12 cellular contexts compared by ENCODE assay signal in genomic region chr3:141477224-141477623, GRCh38. TPM values are rescaled to one million over a fixed set of nuclear protein-coding genes. Genes with fewer than 3 reads are reported as not detected.
DNase-seq lines count a peak whose midpoint lies in the region; ATAC-seq, FAIRE-seq and TF ChIP-seq lines count a peak whose summit lies in the region.
"Had no signal": no experiment of that assay in that cellular context is flagged by ENCODE, and none has a peak within 500 bp of the region (broad histone marks: within the 10 kb centered on the region; RNA-seq: fewer than 3 reads in every experiment).

No MANE protein-coding gene starts in this region.

- DNase-seq in AG10803 (ENCODE audit: low read depth) = peak; percentile 72
- peak; percentile 90 for DNase-seq in HFFc6
- DNase-seq in activated naive CD8-positive, alpha-beta T cell treated with anti-CD3 and anti-CD28 coated beads, Interleukin-2, amount 50 U/mL, for 24 hours = peak; percentile 23
- no peak for DNase-seq in keratinocyte (ENCODE audit: low read depth, low spot score)
- no peak for DNase-seq in amniotic stem cell (lab: John Stamatoyannopoulos, UW)
- no peak for DNase-seq in activated T-helper 1 cell treated with anti-CD3 and anti-CD28 coated beads, Interleukin-12 subunit alpha, Interleukin-12 subunit beta, Interleukin-2, Interleukin-4 antibody, amounts not matched to agents 30 ng/mL and 10 ng/mL and 1 ng/mL, durations not matched to agents 14 hours and 24 hours and 36 hours (ENCODE audit: low spot score)
- no peak for DNase-seq in ureter (ENCODE audit: low spot score)
- DNase-seq: NCI-H1417, T-cell had no signal

- H3K27me3 ChIP-seq in keratinocyte (ENCODE audit: control insufficient read depth, extremely low read depth, insufficient read depth, low read length) = no peaks in the 10 kb centered on the region

- H3K4me3 Mint-ChIP-seq in HFFc6 = no peak overlapping the region
- no peak overlapping the region for H3K4me3 Mint-ChIP-seq in activated naive CD8-positive, alpha-beta T cell treated with anti-CD3 and anti-CD28 coated beads, Interleukin-2, amount 50 U/mL, for 24 hours
- no peak overlapping the region for H3K4me3 Mint-ChIP-seq in activated T-helper 1 cell treated with anti-CD3 and anti-CD28 coated beads, Interleukin-12 subunit alpha, Interleukin-12 subunit beta, Interleukin-2, Interleukin-4 antibody, amounts not matched to agents 30 ng/mL and 10 ng/mL and 1 ng/mL, durations not matched to agents 14 hours and 24 hours and 36 hours
- H3K4me3 Mint-ChIP-seq: neural crest cell, T-cell had no signal

- H3K4me1 ChIP-seq in keratinocyte (ENCODE audit: control insufficient read depth, extremely low read depth, insufficient read depth, low read length) = peaks cover 10% of the 10 kb centered on the region

- H2AFZ ChIP-seq in keratinocyte (ENCODE audit: control insufficient read depth, low read length) = peak overlapping the region; percentile 47

- peak; percentile 95 for FAIRE-seq in keratinocyte (lab: Jason Lieb, UNC)
- FAIRE-seq: frontal cortex had no signal

- peaks cover 2% of the 10 kb centered on the region for H3K9me3 Mint-ChIP-seq in HFFc6
- no peaks in the 10 kb centered on the region for H3K9me3 Mint-ChIP-seq in activated naive CD8-positive, alpha-beta T cell treated with anti-CD3 and anti-CD28 coated beads, Interleukin-2, amount 50 U/mL, for 24 hours
- no peaks in the 10 kb centered on the region for H3K9me3 Mint-ChIP-seq in activated T-helper 1 cell treated with anti-CD3 and anti-CD28 coated beads, Interleukin-12 subunit alpha, Interleukin-12 subunit beta, Interleukin-2, Interleukin-4 antibody, amounts not matched to agents 30 ng/mL and 10 ng/mL and 1 ng/mL, durations not matched to agents 14 hours and 24 hours and 36 hours
- H3K9me3 Mint-ChIP-seq: T-cell had no signal

- peaks cover 1% of the 10 kb centered on the region; the same call in 1 of the 2 replicates for H3K27me3 Mint-ChIP-seq in HFFc6 (ENCODE audit: insufficient read depth)
- no peaks in the 10 kb centered on the region for H3K27me3 Mint-ChIP-seq in activated naive CD8-positive, alpha-beta T cell treated with anti-CD3 and anti-CD28 coated beads, Interleukin-2, amount 50 U/mL, for 24 hours
- peaks cover 17% of the 10 kb centered on the region for H3K27me3 Mint-ChIP-seq in activated T-helper 1 cell treated with anti-CD3 and anti-CD28 coated beads, Interleukin-12 subunit alpha, Interleukin-12 subunit beta, Interleukin-2, Interleukin-4 antibody, amounts not matched to agents 30 ng/mL and 10 ng/mL and 1 ng/mL, durations not matched to agents 14 hours and 24 hours and 36 hours (ENCODE audit: insufficient read depth)
- H3K27me3 Mint-ChIP-seq: T-cell had no signal

- H3K9ac ChIP-seq in keratinocyte (ENCODE audit: control insufficient read depth, extremely low read depth, insufficient read depth, low read length) = no peak overlapping the region

- peaks cover 7% of the 10 kb centered on the region for H3K36me3 Mint-ChIP-seq in HFFc6 (ENCODE audit: low read depth)
- no peaks in the 10 kb centered on the region for H3K36me3 Mint-ChIP-seq in activated naive CD8-positive, alpha-beta T cell treated with anti-CD3 and anti-CD28 coated beads, Interleukin-2, amount 50 U/mL, for 24 hours (ENCODE audit: low read depth)
- peaks cover 2% of the 10 kb centered on the region for H3K36me3 Mint-ChIP-seq in activated T-helper 1 cell treated with anti-CD3 and anti-CD28 coated beads, Interleukin-12 subunit alpha, Interleukin-12 subunit beta, Interleukin-2, Interleukin-4 antibody, amounts not matched to agents 30 ng/mL and 10 ng/mL and 1 ng/mL, durations not matched to agents 14 hours and 24 hours and 36 hours (ENCODE audit: low read depth)
- H3K36me3 Mint-ChIP-seq: T-cell had no signal

- H3K9me3 ChIP-seq in keratinocyte (ENCODE audit: control insufficient read depth, low read depth, low read length) = no peaks in the 10 kb centered on the region

- TF ChIP-seq CTCF in AG10803 (conservative IDR thresholded peaks at IDR 0.05; ENCODE audit: low read length) (no peak), HFFc6 (IDR thresholded peaks at IDR 0.05) (no peak), keratinocyte (optimal IDR thresholded peaks at IDR 0.05 in 1 of 3, IDR thresholded peaks at IDR 0.05 in 1 of 3, conservative IDR thresholded peaks at IDR 0.05 in 1 of 3; ENCODE audit: extremely low read depth in 1 of 3, insufficient read depth in 2 of 3, low read length in 3 of 3) (no peak)

- H3K79me2 ChIP-seq in keratinocyte (ENCODE audit: control insufficient read depth, insufficient read depth, low read length) = no peaks in the 10 kb centered on the region

- H3K36me3 ChIP-seq in keratinocyte (ENCODE audit: control insufficient read depth in 2 of 2, extremely low read depth in 1 of 2, insufficient read depth in 2 of 2, low read length in 2 of 2) = no peaks in the 10 kb centered on the region

- H3K4me1 Mint-ChIP-seq in HFFc6 (ENCODE audit: low read depth) = peaks cover 28% of the 10 kb centered on the region
- peaks cover 46% of the 10 kb centered on the region for H3K4me1 Mint-ChIP-seq in activated naive CD8-positive, alpha-beta T cell treated with anti-CD3 and anti-CD28 coated beads, Interleukin-2, amount 50 U/mL, for 24 hours
- peaks cover 43% of the 10 kb centered on the region for H3K4me1 Mint-ChIP-seq in activated T-helper 1 cell treated with anti-CD3 and anti-CD28 coated beads, Interleukin-12 subunit alpha, Interleukin-12 subunit beta, Interleukin-2, Interleukin-4 antibody, amounts not matched to agents 30 ng/mL and 10 ng/mL and 1 ng/mL, durations not matched to agents 14 hours and 24 hours and 36 hours (ENCODE audit: low read depth)
- H3K4me1 Mint-ChIP-seq: neural crest cell had no signal

- ATAC-seq in activated naive CD8-positive, alpha-beta T cell treated with anti-CD3 and anti-CD28 coated beads, Interleukin-2, amount 50 U/mL, for 24 hours = peak; percentile 85
- no peak for ATAC-seq in HG03095 (IDR thresholded peaks at IDR 0.05; ENCODE audit: unreplicated experiment)

- H3K27ac ChIP-seq in keratinocyte (ENCODE audit: control insufficient read depth, insufficient read depth, low read length) = peak overlapping the region; percentile 21

- H4K20me1 ChIP-seq in keratinocyte (ENCODE audit: control insufficient read depth, extremely low read depth, insufficient read depth, low read length) = no peaks in the 10 kb centered on the region

- dilution Hi-C loops in keratinocyte (cut with MboI; ENCODE audit: extremely low pct_ligation_motif_present, low sequenced_read_pairs) = no loop called here

- H3K9me1 ChIP-seq in keratinocyte (ENCODE audit: control insufficient read depth, extremely low read depth, insufficient read depth, low read length) = no peaks in the 10 kb centered on the region

- peak overlapping the region; percentile 35 for H3K4me2 ChIP-seq in keratinocyte (ENCODE audit: control insufficient read depth, extremely low read depth, insufficient read depth, low read depth, low read length)

- H3K27ac Mint-ChIP-seq in HFFc6 = peak overlapping the region; percentile 63
- H3K27ac Mint-ChIP-seq in activated naive CD8-positive, alpha-beta T cell treated with anti-CD3 and anti-CD28 coated beads, Interleukin-2, amount 50 U/mL, for 24 hours = peak overlapping the region; percentile 21
- H3K27ac Mint-ChIP-seq in activated T-helper 1 cell treated with anti-CD3 and anti-CD28 coated beads, Interleukin-12 subunit alpha, Interleukin-12 subunit beta, Interleukin-2, Interleukin-4 antibody, amounts not matched to agents 30 ng/mL and 10 ng/mL and 1 ng/mL, durations not matched to agents 14 hours and 24 hours and 36 hours = no peak overlapping the region
- H3K27ac Mint-ChIP-seq: T-cell had no signal

- H3K4me3 ChIP-seq in AG10803 (ENCODE audit: low read length) (no peak overlapping the region), keratinocyte (ENCODE audit: control insufficient read depth in 2 of 3, extremely low read depth in 1 of 3, insufficient read depth in 2 of 3, low read depth in 1 of 3, low read length in 3 of 3) (no peak overlapping the region)

- intact Hi-C loops in activated T-helper 1 cell treated with anti-CD3 and anti-CD28 coated beads, Interleukin-12 subunit alpha, Interleukin-12 subunit beta, Interleukin-2, Interleukin-4 antibody, amounts not matched to agents 30 ng/mL and 10 ng/mL and 1 ng/mL, durations not matched to agents 14 hours and 24 hours and 36 hours (cut with micrococcal nuclease) = no loop called here

RNA-seq across cellular contexts. Expression of gene RASA2, which starts 9.6 kb away (rescaled TPM):
- 10 to 100 TPM; 12.6 to 17.7 (median 14.5) TPM for total RNA-seq in HFFc6 (2021; fragmentation: NEBNext Ultra II Directional; extraction: Animal tissue kit (Norgen Biotek cat#: 25700))
- 5.1 to 10.3 TPM (median 6.3 TPM) in 3 replicates for polyA plus RNA-seq in keratinocyte
- 14.7 TPM for polyA plus RNA-seq in keratinocyte (2011; ENCODE audit: low read depth)
- polyA plus RNA-seq in keratinocyte (2011; cell fraction: cytosol; rRNA removed) = 3.3 and 6.7 TPM in 2 replicates
- polyA plus RNA-seq in keratinocyte (2011; cell fraction: nucleus; rRNA removed) = 11.3 and 16.1 TPM in 2 replicates
- 5.1 and 7.1 TPM in 2 replicates for polyA plus RNA-seq in keratinocyte (2012; ENCODE audit: low replicate concordance)
- polyA minus RNA-seq in keratinocyte = 1.0 to 17.8 TPM (median 9.4 TPM) in 3 replicates
- polyA minus RNA-seq in keratinocyte (2011; cell fraction: cytosol; rRNA and poly(A)+ RNA removed) = 7.5 TPM
- 7.9 and 25.2 TPM in 2 replicates for polyA minus RNA-seq in keratinocyte (2011; cell fraction: nucleus; rRNA and poly(A)+ RNA removed)
- 37.7 and 39.2 TPM in 2 replicates for total RNA-seq in activated T-helper 1 cell treated with anti-CD3 and anti-CD28 coated beads, Interleukin-12 subunit alpha, Interleukin-12 subunit beta, Interleukin-2, Interleukin-4 antibody, amounts not matched to agents 30 ng/mL and 10 ng/mL and 1 ng/mL, durations not matched to agents 14 hours and 24 hours and 36 hours
- total RNA-seq in ureter = 34.2 TPM

Comparison
In these comparisons a context has a peak if more than half of its experiments do, and no peak if none do; other contexts are left out.
1. DNase-seq: peak in AG10803 (single experiment), HFFc6 (single experiment) and activated naive CD8-positive, alpha-beta T cell treated with anti-CD3 and anti-CD28 coated beads, Interleukin-2, amount 50 U/mL, for 24 hours (single experiment); none in keratinocyte (single experiment), amniotic stem cell (single experiment), activated T-helper 1 cell treated with anti-CD3 and anti-CD28 coated beads, Interleukin-12 subunit alpha, Interleukin-12 subunit beta, Interleukin-2, Interleukin-4 antibody, amounts not matched to agents 30 ng/mL and 10 ng/mL and 1 ng/mL, durations not matched to agents 14 hours and 24 hours and 36 hours (single experiment) and ureter (single experiment).